In genomic region chr5:66826696-66827095, GRCh38 we compare ENCODE assay signal across 1 cellular context.
TF ChIP-seq lines count a peak whose summit lies in the region.

No MANE protein-coding gene starts in this region.

TF ChIP-seq in GM23338, 12 proteins besides CTCF, POLR2A, EP300 and RAD21 (continued from another document):
- TF ChIP-seq ETS1 (IDR thresholded peaks at IDR 0.05) (no peak), ZNF462 (CRISPR knock-in tag; IDR thresholded peaks at IDR 0.05) (no peak), ZNF331 (CRISPR knock-in tag; IDR thresholded peaks at IDR 0.05; ENCODE audit: low read depth) (no peak), EZH2phosphoT487 (IDR thresholded peaks at IDR 0.05; ENCODE audit: unreplicated experiment) (no peak), ZNF114 (CRISPR knock-in tag; IDR thresholded peaks at IDR 0.05) (no peak), CREB1 (CRISPR knock-in tag; IDR thresholded peaks at IDR 0.05; ENCODE audit: low read depth) (no peak), NANOG (IDR thresholded peaks at IDR 0.05; ENCODE audit: borderline replicate concordance) (no peak), EZH2 (IDR thresholded peaks at IDR 0.05; ENCODE audit: low read depth, unreplicated experiment) (no peak)
TF ChIP-seq in GM23338: peak in this region for 0.
